In genomic region chr3:34056181-34056910, GRCh38 we compare ENCODE assay signal across 12 cellular contexts.
A peak's percentile ranks its signal among the peaks of the same experiment; 100 is the strongest.
DNase-seq lines count a peak whose midpoint lies in the region; ATAC-seq and TF ChIP-seq lines count a peak whose summit lies in the region.
"Had no signal": no experiment of that assay in that cellular context is flagged by ENCODE, and none has a peak within 500 bp of the region (broad histone marks: within the 10 kb centered on the region; RNA-seq: fewer than 3 reads in every experiment).

No MANE protein-coding gene starts in this region.

- no peak for DNase-seq in activated CD4-positive, alpha-beta T cell treated with anti-CD3 and anti-CD28 coated beads, Interleukin-2, amount 50 U/mL, for 4 hours
- DNase-seq in left ventricle myocardium inferior (no peak), NCI-H446 treated with DMSO at 0.1 percent for 48 hours (lab: John Stamatoyannopoulos, UW) (no peak), AG08396 (ENCODE audit: low spot score) (no peak)
- DNase-seq: amniotic stem cell; NCI-H748 treated with DMSO at 0.1 percent for 48 hours; stimulated activated CD4-positive, alpha-beta T cell treated with anti-CD3 and anti-CD28 coated beads, Interleukin-12 subunit alpha, Interleukin-12 subunit beta, amount 100 ng/mL, for 4 hours had no signal

- peaks cover 0 to 23% (median 11%) of the 10 kb centered on the region in 11 experiments; a peak in 12 of 22 replicates for H3K9me3 ChIP-seq in BLaER1 treated with 17β-estradiol and CSF1 and Interleukin-3, amounts not matched to agents 10 nM and 100 nM (replicated peaks in 1 of 11)
- peaks cover 18% of the 10 kb centered on the region for H3K9me3 ChIP-seq in left ventricle myocardium inferior (replicated peaks)
- H3K9me3 ChIP-seq: HAP-1 had no signal

- intact Hi-C loops in left ventricle myocardium inferior (cut with micrococcal nuclease) = no loop called here

- peak overlapping the region in 5 of 11 experiments; percentile 11 to 66 (median 35); a peak in 7 of 22 replicates for H3K27ac ChIP-seq in BLaER1 treated with 17β-estradiol and CSF1 and Interleukin-3, amounts not matched to agents 10 nM and 100 nM
- H3K27ac ChIP-seq in left ventricle myocardium inferior (replicated peaks) = no peak overlapping the region

- no peaks in the 10 kb centered on the region for H3K36me3 ChIP-seq in BLaER1 treated with 17β-estradiol and CSF1 and Interleukin-3, amounts not matched to agents 10 nM and 100 nM
- H3K36me3 ChIP-seq in left ventricle myocardium inferior = no peaks in the 10 kb centered on the region
- H3K36me3 ChIP-seq: HAP-1 had no signal

- no peak overlapping the region for H3K4me3 ChIP-seq in BLaER1 treated with 17β-estradiol and CSF1 and Interleukin-3, amounts not matched to agents 10 nM and 100 nM
- no peak overlapping the region for H3K4me3 ChIP-seq in left ventricle myocardium inferior
- H3K4me3 ChIP-seq: HAP-1 had no signal

- peak overlapping the region in 8 of 11 experiments; percentile 0 to 63 (median 42); a peak in 12 of 22 replicates for H3K4me2 ChIP-seq in BLaER1 treated with 17β-estradiol and CSF1 and Interleukin-3, amounts not matched to agents 10 nM and 100 nM

- no peaks in the 10 kb centered on the region for H4K20me1 ChIP-seq in BLaER1 treated with 17β-estradiol and CSF1 and Interleukin-3, amounts not matched to agents 10 nM and 100 nM

- no peaks in the 10 kb centered on the region for H3K27me3 ChIP-seq in BLaER1 treated with 17β-estradiol and CSF1 and Interleukin-3, amounts not matched to agents 10 nM and 100 nM
- H3K27me3 ChIP-seq in left ventricle myocardium inferior (ENCODE audit: low read depth) = no peaks in the 10 kb centered on the region

- peak overlapping the region in 1 of 11 experiments; percentile 36; a peak in 1 of 22 replicates for H3K9ac ChIP-seq in BLaER1 treated with 17β-estradiol and CSF1 and Interleukin-3, amounts not matched to agents 10 nM and 100 nM

- ATAC-seq in GM19351 (IDR thresholded peaks at IDR 0.05; ENCODE audit: unreplicated experiment) = peak; percentile 1
- peak; percentile 26 for ATAC-seq in HG02759 (IDR thresholded peaks at IDR 0.05; ENCODE audit: unreplicated experiment)
- peak; percentile 9 for ATAC-seq in HG03520 (IDR thresholded peaks at IDR 0.05; ENCODE audit: unreplicated experiment)

- peaks cover 0 to 22% (median 13%) of the 10 kb centered on the region in 10 experiments; a peak in 12 of 20 replicates for H3K4me1 ChIP-seq in BLaER1 treated with 17β-estradiol and CSF1 and Interleukin-3, amounts not matched to agents 10 nM and 100 nM
- no peaks in the 10 kb centered on the region for H3K4me1 ChIP-seq in left ventricle myocardium inferior

- no peak for TF ChIP-seq CTCF in left ventricle myocardium inferior (IDR thresholded peaks at IDR 0.05; ENCODE audit: borderline replicate concordance)
